ENCODE assay signal across 16 cellular contexts in genomic region chr22:32751065-32751739, GRCh38. TPM values are rescaled to one million over a fixed set of nuclear protein-coding genes. Genes with fewer than 3 reads are reported as not detected.
A peak's percentile ranks its signal among the peaks of the same experiment; 100 is the strongest.
DNase-seq lines count a peak whose midpoint lies in the region; ATAC-seq, FAIRE-seq and TF ChIP-seq lines count a peak whose summit lies in the region.
"Had no signal": no experiment of that assay in that cellular context is flagged by ENCODE, and none has a peak within 500 bp of the region (broad histone marks: within the 10 kb centered on the region; RNA-seq: fewer than 3 reads in every experiment).

No MANE protein-coding gene starts in this region.

- ATAC-seq in right cardiac atrium, result no peak
- peak; percentile 57 to 72 (median 66) for ATAC-seq in right lobe of liver
- ATAC-seq: GM12878 had no signal

- WGBS in right cardiac atrium, result 86% methylated on average over 11 of the region's 11 CpGs
- 76% methylated on average over 8 of the region's 11 CpGs for whole genome bisulfite sequencing in right lobe of liver (ENCODE audit: insufficient coverage, low coverage, low lambda C conversion rate, missing lambda C conversion rate)

- H3K4me3 ChIP-seq in cardiac muscle cell, result no peak overlapping the region
- H3K4me3 ChIP-seq in right cardiac atrium (ENCODE audit: low read length), result no peak overlapping the region
- no peak overlapping the region for H3K4me3 ChIP-seq in right lobe of liver
- H3K4me3 ChIP-seq: BLaER1 treated with 17β-estradiol and CSF1 and Interleukin-3, amounts not matched to agents 10 nM and 100 nM; GM12878 had no signal

- H3K36me3 ChIP-seq in cardiac muscle cell (no peaks in the 10 kb centered on the region), right lobe of liver (no peaks in the 10 kb centered on the region)
- H3K36me3 ChIP-seq: BLaER1 treated with 17β-estradiol and CSF1 and Interleukin-3, amounts not matched to agents 10 nM and 100 nM had no signal

- no peak for TF ChIP-seq CTCF in cardiac muscle cell (IDR thresholded peaks at IDR 0.05; ENCODE audit: low read depth, low read length)
- no peak for TF ChIP-seq CTCF in RWPE1 (conservative IDR thresholded peaks at IDR 0.05; ENCODE audit: low read depth)
- TF ChIP-seq CTCF in right lobe of liver (IDR thresholded peaks at IDR 0.05), result no peak
- no peak for TF ChIP-seq CTCF in D721Med (IDR thresholded peaks at IDR 0.05; ENCODE audit: insufficient read depth, missing control alignments)
- TF ChIP-seq CTCF in GM13977 (IDR thresholded peaks at IDR 0.05; ENCODE audit: extremely low read depth, insufficient read depth, missing control alignments), result no peak

- H3K9me3 ChIP-seq in cardiac muscle cell (ENCODE audit: low read depth) (no peaks in the 10 kb centered on the region), right cardiac atrium (ENCODE audit: control insufficient read depth, low read length) (no peaks in the 10 kb centered on the region), right lobe of liver (no peaks in the 10 kb centered on the region)
- H3K9me3 ChIP-seq: BLaER1 treated with 17β-estradiol and CSF1 and Interleukin-3, amounts not matched to agents 10 nM and 100 nM had no signal

- H3K4me1 ChIP-seq in cardiac muscle cell (ENCODE audit: low read depth), result no peaks in the 10 kb centered on the region
- H3K4me1 ChIP-seq in right cardiac atrium (ENCODE audit: control insufficient read depth, insufficient read depth, low read length), result peaks cover 6% of the 10 kb centered on the region
- peaks cover 0 to 22% (median 9%) of the 10 kb centered on the region in 4 donors for H3K4me1 ChIP-seq in right lobe of liver

- no peak for TF ChIP-seq POLR2A in right lobe of liver (IDR thresholded peaks at IDR 0.05)

- intact Hi-C loops in right cardiac atrium (cut with DNase I), result no loop called here
- intact Hi-C loops in right lobe of liver (cut with DNase I), result no loop called here

- CTCF ChIA-PET in RWPE1 (lab: Yijun Ruan, JAX), result no interaction called here

- peak in 1 of 2 donors; percentile 16 for DNase-seq in cardiac muscle cell (ENCODE audit: low read depth in 1 of 2, low spot score in 1 of 2)
- no peak for DNase-seq in right cardiac atrium
- DNase-seq in RWPE1 (ENCODE audit: low spot score), result no peak
- DNase-seq in right lobe of liver, result peak in 1 of 3 donors; percentile 55
- no peak for DNase-seq in stimulated activated CD4-positive, alpha-beta T cell treated with anti-CD3 and anti-CD28 coated beads, Interleukin-4, amount 100 ng/mL, for 1 hour
- no peak for DNase-seq in D721Med (ENCODE audit: insufficient read length, low spot score)
- DNase-seq in GM13977 (ENCODE audit: low spot score), result no peak
- DNase-seq: ACHN; Calu3; CD4-positive, CD25-positive, alpha-beta regulatory T cell; DMS79; GOT3; H9 had no signal

- POLR2A ChIA-PET in RWPE1 (lab: Yijun Ruan, JAX; ENCODE audit: low non-redundant PET), result no interaction called here

- in situ Hi-C loops in GM13977 (cut with MboI; ENCODE audit: low pct_unique_long_range_greater_than_20kb, low sequenced_read_pairs, unreplicated experiment), result no loop called here

- no peak for FAIRE-seq in D721Med (lab: Jason Lieb, UNC)
- FAIRE-seq: GM12878 had no signal

- H3K27ac ChIP-seq in cardiac muscle cell (peak overlapping the region; percentile 6), right cardiac atrium (ENCODE audit: low read length) (no peak overlapping the region), RWPE1 (0 out of 2 replicates have a peak overlapping the region, but pooled peaks have one; percentile 2), right lobe of liver (no peak overlapping the region)
- H3K27ac ChIP-seq: BLaER1 treated with 17β-estradiol and CSF1 and Interleukin-3, amounts not matched to agents 10 nM and 100 nM had no signal

- H3K27me3 ChIP-seq in cardiac muscle cell, result no peaks in the 10 kb centered on the region
- H3K27me3 ChIP-seq in right cardiac atrium (ENCODE audit: control insufficient read depth, insufficient read depth), result no peaks in the 10 kb centered on the region
- no peaks in the 10 kb centered on the region for H3K27me3 ChIP-seq in right lobe of liver

RNA-seq across cellular contexts. Expression of gene TIMP3, which starts 50.3 kb away (rescaled TPM):
- total RNA-seq in cardiac muscle cell (72.8 and 91.3 TPM in 2 replicates), right cardiac atrium (100 to 1,000 TPM; 488 to 893 (median 598) TPM), right lobe of liver (10 to 100 TPM; 21.9 to 58.6 (median 52.7) TPM)
- polyA plus RNA-seq in cardiac muscle cell (85.9 and 126 TPM in 2 replicates), right cardiac atrium (412 TPM)
- total RNA-seq: G401 had no signal
- polyA plus RNA-seq: CD4-positive, CD25-positive, alpha-beta regulatory T cell had no signal

Comparison
In these comparisons a context has a peak if more than half of its experiments do, and no peak if none do; other contexts are left out.
1. H3K27ac ChIP-seq: peak in cardiac muscle cell (single experiment) and RWPE1 (single experiment); none in right cardiac atrium (single experiment) and right lobe of liver (0 of 3).
2. ATAC-seq: peak in right lobe of liver (4 of 4); none in right cardiac atrium (0 of 2).